1 cellular context compared by ENCODE assay signal in the genomic region with DNA sequence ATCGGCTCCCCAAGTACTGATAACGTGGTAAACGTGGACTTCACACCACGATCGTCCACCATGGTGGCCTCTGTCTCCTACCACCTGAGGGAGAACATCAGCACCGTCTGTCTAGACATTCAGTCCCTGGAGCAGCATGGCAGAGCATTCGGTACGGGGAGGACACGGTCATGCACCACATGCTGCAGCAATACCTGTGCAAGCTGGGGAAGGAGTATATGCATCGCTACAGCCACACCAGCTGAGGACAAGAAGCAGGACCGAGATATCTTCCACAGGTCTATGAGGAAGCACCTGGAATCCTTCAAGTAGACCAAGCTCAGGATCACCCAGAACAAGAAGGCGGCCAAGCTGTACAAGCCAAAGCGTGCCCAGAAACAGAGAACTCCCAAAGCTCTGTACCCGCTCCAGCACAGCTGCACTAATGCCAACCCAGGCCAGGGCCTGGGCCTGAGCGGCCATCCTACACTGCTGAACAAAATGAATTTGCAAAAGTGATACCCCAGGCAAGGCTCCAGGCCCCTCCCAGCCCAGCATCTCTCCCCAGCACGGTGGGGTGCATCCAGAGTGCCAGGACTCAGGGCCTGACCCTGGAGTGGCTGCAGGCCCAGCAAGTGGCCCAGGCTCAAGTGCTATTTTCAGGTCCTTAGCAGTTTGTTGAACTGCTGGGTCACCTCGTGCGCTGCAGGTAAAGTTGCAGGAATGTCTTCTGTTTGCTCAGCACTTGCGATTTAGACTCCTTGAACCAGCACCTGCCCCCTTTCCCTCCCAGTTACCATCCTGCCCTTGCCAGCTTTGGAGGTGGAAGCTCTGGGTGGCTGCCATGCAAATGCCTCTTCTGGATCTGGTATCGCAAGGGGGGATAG.
TF ChIP-seq lines count a peak whose summit lies in the region.

No MANE protein-coding gene starts in this region.

TF ChIP-seq in K562, 482 proteins besides CTCF, POLR2A, EP300 and RAD21 (continued from another document and continues in another):
- TF ChIP-seq, protein P1, sequence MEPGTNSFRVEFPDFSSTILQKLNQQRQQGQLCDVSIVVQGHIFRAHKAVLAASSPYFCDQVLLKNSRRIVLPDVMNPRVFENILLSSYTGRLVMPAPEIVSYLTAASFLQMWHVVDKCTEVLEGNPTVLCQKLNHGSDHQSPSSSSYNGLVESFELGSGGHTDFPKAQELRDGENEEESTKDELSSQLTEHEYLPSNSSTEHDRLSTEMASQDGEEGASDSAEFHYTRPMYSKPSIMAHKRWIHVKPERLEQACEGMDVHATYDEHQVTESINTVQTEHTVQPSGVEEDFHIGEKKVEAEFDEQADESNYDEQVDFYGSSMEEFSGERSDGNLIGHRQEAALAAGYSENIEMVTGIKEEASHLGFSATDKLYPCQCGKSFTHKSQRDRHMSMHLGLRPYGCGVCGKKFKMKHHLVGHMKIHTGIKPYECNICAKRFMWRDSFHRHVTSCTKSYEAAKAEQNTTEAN (CRISPR knock-in tag; IDR thresholded peaks at IDR 0.05): no peak
- TF ChIP-seq ZNF253 (CRISPR knock-in tag; conservative IDR thresholded peaks at IDR 0.05): 0 out of 2 replicates have a peak, but pooled peaks have one; percentile 68
- no peak for TF ChIP-seq ZNF143 (CRISPR knock-in tag; IDR thresholded peaks at IDR 0.05)
- no peak for TF ChIP-seq MAZ (CRISPR knock-in tag; conservative IDR thresholded peaks at IDR 0.05 in 1 of 2, IDR thresholded peaks at IDR 0.05 in 1 of 2)
- TF ChIP-seq L3MBTL2 (IDR thresholded peaks at IDR 0.05): no peak
- no peak for TF ChIP-seq BRD9 (IDR thresholded peaks at IDR 0.05; ENCODE audit: low read depth, partially characterized antibody)
- TF ChIP-seq POLR2G (IDR thresholded peaks at IDR 0.05; ENCODE audit: low read depth, low read length): peak; percentile 55
- 0 out of 2 replicates have a peak, but pooled peaks have one; percentile 66 for TF ChIP-seq NR2C2 (CRISPR knock-in tag; IDR thresholded peaks at IDR 0.05)
- no peak for TF ChIP-seq NR2C2 (tag; IDR thresholded peaks at IDR 0.05)
- no peak for TF ChIP-seq GATA2 (CRISPR knock-in tag; IDR thresholded peaks at IDR 0.05)
- TF ChIP-seq POLR3A (IDR thresholded peaks at IDR 0.05; ENCODE audit: borderline replicate concordance, extremely low read depth, insufficient read depth, insufficient read length): no peak
- TF ChIP-seq, protein P2, sequence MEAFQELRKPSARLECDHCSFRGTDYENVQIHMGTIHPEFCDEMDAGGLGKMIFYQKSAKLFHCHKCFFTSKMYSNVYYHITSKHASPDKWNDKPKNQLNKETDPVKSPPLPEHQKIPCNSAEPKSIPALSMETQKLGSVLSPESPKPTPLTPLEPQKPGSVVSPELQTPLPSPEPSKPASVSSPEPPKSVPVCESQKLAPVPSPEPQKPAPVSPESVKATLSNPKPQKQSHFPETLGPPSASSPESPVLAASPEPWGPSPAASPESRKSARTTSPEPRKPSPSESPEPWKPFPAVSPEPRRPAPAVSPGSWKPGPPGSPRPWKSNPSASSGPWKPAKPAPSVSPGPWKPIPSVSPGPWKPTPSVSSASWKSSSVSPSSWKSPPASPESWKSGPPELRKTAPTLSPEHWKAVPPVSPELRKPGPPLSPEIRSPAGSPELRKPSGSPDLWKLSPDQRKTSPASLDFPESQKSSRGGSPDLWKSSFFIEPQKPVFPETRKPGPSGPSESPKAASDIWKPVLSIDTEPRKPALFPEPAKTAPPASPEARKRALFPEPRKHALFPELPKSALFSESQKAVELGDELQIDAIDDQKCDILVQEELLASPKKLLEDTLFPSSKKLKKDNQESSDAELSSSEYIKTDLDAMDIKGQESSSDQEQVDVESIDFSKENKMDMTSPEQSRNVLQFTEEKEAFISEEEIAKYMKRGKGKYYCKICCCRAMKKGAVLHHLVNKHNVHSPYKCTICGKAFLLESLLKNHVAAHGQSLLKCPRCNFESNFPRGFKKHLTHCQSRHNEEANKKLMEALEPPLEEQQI (IDR thresholded peaks at IDR 0.05): no peak
- TF ChIP-seq, protein P3, sequence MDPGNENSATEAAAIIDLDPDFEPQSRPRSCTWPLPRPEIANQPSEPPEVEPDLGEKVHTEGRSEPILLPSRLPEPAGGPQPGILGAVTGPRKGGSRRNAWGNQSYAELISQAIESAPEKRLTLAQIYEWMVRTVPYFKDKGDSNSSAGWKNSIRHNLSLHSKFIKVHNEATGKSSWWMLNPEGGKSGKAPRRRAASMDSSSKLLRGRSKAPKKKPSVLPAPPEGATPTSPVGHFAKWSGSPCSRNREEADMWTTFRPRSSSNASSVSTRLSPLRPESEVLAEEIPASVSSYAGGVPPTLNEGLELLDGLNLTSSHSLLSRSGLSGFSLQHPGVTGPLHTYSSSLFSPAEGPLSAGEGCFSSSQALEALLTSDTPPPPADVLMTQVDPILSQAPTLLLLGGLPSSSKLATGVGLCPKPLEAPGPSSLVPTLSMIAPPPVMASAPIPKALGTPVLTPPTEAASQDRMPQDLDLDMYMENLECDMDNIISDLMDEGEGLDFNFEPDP (CRISPR knock-in tag; IDR thresholded peaks at IDR 0.05): no peak
- no peak for TF ChIP-seq ZNF431 (CRISPR knock-in tag; IDR thresholded peaks at IDR 0.05)
- TF ChIP-seq, protein P4, sequence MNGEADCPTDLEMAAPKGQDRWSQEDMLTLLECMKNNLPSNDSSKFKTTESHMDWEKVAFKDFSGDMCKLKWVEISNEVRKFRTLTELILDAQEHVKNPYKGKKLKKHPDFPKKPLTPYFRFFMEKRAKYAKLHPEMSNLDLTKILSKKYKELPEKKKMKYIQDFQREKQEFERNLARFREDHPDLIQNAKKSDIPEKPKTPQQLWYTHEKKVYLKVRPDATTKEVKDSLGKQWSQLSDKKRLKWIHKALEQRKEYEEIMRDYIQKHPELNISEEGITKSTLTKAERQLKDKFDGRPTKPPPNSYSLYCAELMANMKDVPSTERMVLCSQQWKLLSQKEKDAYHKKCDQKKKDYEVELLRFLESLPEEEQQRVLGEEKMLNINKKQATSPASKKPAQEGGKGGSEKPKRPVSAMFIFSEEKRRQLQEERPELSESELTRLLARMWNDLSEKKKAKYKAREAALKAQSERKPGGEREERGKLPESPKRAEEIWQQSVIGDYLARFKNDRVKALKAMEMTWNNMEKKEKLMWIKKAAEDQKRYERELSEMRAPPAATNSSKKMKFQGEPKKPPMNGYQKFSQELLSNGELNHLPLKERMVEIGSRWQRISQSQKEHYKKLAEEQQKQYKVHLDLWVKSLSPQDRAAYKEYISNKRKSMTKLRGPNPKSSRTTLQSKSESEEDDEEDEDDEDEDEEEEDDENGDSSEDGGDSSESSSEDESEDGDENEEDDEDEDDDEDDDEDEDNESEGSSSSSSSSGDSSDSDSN (IDR thresholded peaks at IDR 0.05; ENCODE audit: borderline replicate concordance in 1 of 2, low read depth in 2 of 2, low read length in 2 of 2): no peak
- no peak for TF ChIP-seq ZNF174 (CRISPR knock-in tag; IDR thresholded peaks at IDR 0.05)
- no peak for TF ChIP-seq IRF2 (CRISPR knock-in tag; IDR thresholded peaks at IDR 0.05)
- TF ChIP-seq, protein P5, sequence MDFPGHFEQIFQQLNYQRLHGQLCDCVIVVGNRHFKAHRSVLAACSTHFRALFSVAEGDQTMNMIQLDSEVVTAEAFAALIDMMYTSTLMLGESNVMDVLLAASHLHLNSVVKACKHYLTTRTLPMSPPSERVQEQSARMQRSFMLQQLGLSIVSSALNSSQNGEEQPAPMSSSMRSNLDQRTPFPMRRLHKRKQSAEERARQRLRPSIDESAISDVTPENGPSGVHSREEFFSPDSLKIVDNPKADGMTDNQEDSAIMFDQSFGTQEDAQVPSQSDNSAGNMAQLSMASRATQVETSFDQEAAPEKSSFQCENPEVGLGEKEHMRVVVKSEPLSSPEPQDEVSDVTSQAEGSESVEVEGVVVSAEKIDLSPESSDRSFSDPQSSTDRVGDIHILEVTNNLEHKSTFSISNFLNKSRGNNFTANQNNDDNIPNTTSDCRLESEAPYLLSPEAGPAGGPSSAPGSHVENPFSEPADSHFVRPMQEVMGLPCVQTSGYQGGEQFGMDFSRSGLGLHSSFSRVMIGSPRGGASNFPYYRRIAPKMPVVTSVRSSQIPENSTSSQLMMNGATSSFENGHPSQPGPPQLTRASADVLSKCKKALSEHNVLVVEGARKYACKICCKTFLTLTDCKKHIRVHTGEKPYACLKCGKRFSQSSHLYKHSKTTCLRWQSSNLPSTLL (IDR thresholded peaks at IDR 0.05): no peak
- TF ChIP-seq ZNF239 (CRISPR knock-in tag; IDR thresholded peaks at IDR 0.05): no peak
- no peak for TF ChIP-seq TAL1 (IDR thresholded peaks at IDR 0.05)
- TF ChIP-seq, protein P6, sequence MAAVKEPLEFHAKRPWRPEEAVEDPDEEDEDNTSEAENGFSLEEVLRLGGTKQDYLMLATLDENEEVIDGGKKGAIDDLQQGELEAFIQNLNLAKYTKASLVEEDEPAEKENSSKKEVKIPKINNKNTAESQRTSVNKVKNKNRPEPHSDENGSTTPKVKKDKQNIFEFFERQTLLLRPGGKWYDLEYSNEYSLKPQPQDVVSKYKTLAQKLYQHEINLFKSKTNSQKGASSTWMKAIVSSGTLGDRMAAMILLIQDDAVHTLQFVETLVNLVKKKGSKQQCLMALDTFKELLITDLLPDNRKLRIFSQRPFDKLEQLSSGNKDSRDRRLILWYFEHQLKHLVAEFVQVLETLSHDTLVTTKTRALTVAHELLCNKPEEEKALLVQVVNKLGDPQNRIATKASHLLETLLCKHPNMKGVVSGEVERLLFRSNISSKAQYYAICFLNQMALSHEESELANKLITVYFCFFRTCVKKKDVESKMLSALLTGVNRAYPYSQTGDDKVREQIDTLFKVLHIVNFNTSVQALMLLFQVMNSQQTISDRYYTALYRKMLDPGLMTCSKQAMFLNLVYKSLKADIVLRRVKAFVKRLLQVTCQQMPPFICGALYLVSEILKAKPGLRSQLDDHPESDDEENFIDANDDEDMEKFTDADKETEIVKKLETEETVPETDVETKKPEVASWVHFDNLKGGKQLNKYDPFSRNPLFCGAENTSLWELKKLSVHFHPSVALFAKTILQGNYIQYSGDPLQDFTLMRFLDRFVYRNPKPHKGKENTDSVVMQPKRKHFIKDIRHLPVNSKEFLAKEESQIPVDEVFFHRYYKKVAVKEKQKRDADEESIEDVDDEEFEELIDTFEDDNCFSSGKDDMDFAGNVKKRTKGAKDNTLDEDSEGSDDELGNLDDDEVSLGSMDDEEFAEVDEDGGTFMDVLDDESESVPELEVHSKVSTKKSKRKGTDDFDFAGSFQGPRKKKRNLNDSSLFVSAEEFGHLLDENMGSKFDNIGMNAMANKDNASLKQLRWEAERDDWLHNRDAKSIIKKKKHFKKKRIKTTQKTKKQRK (IDR thresholded peaks at IDR 0.05; ENCODE audit: borderline replicate concordance, low read depth, low read length): no peak
- no peak for TF ChIP-seq ZZZ3 (IDR thresholded peaks at IDR 0.05)
- TF ChIP-seq, protein P7, sequence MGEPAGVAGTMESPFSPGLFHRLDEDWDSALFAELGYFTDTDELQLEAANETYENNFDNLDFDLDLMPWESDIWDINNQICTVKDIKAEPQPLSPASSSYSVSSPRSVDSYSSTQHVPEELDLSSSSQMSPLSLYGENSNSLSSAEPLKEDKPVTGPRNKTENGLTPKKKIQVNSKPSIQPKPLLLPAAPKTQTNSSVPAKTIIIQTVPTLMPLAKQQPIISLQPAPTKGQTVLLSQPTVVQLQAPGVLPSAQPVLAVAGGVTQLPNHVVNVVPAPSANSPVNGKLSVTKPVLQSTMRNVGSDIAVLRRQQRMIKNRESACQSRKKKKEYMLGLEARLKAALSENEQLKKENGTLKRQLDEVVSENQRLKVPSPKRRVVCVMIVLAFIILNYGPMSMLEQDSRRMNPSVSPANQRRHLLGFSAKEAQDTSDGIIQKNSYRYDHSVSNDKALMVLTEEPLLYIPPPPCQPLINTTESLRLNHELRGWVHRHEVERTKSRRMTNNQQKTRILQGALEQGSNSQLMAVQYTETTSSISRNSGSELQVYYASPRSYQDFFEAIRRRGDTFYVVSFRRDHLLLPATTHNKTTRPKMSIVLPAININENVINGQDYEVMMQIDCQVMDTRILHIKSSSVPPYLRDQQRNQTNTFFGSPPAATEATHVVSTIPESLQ (CRISPR knock-in tag; IDR thresholded peaks at IDR 0.05): no peak
- TF ChIP-seq ZC3H8 (IDR thresholded peaks at IDR 0.05): no peak
- TF ChIP-seq SRF (CRISPR knock-in tag; IDR thresholded peaks at IDR 0.05): no peak
- TF ChIP-seq, protein P8, sequence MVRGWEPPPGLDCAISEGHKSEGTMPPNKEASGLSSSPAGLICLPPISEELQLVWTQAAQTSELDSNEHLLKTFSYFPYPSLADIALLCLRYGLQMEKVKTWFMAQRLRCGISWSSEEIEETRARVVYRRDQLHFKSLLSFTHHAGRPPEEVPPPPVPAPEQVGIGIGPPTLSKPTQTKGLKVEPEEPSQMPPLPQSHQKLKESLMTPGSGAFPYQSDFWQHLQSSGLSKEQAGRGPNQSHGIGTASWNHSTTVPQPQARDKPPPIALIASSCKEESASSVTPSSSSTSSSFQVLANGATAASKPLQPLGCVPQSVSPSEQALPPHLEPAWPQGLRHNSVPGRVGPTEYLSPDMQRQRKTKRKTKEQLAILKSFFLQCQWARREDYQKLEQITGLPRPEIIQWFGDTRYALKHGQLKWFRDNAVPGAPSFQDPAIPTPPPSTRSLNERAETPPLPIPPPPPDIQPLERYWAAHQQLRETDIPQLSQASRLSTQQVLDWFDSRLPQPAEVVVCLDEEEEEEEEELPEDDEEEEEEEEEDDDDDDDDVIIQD (CRISPR knock-in tag; IDR thresholded peaks at IDR 0.05): no peak
- no peak for TF ChIP-seq HDAC3 (IDR thresholded peaks at IDR 0.05; ENCODE audit: borderline replicate concordance, partially characterized antibody)
- TF ChIP-seq MCM5 (IDR thresholded peaks at IDR 0.05; ENCODE audit: low read depth): no peak
- TF ChIP-seq, protein P9, sequence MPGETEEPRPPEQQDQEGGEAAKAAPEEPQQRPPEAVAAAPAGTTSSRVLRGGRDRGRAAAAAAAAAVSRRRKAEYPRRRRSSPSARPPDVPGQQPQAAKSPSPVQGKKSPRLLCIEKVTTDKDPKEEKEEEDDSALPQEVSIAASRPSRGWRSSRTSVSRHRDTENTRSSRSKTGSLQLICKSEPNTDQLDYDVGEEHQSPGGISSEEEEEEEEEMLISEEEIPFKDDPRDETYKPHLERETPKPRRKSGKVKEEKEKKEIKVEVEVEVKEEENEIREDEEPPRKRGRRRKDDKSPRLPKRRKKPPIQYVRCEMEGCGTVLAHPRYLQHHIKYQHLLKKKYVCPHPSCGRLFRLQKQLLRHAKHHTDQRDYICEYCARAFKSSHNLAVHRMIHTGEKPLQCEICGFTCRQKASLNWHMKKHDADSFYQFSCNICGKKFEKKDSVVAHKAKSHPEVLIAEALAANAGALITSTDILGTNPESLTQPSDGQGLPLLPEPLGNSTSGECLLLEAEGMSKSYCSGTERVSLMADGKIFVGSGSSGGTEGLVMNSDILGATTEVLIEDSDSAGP (CRISPR knock-in tag; IDR thresholded peaks at IDR 0.05): peak; percentile 77
- TF ChIP-seq NEUROD1 (IDR thresholded peaks at IDR 0.05; ENCODE audit: borderline replicate concordance, low read depth, low read length, partially characterized antibody): no peak
- no peak for TF ChIP-seq SIN3B (IDR thresholded peaks at IDR 0.05; ENCODE audit: low read depth)
- no peak for TF ChIP-seq CXXC5 (CRISPR knock-in tag; IDR thresholded peaks at IDR 0.05)
- TF ChIP-seq PHB2 (IDR thresholded peaks at IDR 0.05; ENCODE audit: low read depth): no peak
- TF ChIP-seq U2AF2 (optimal IDR thresholded peaks at IDR 0.05; ENCODE audit: low read depth, low read length): no peak
- TF ChIP-seq, protein P10, sequence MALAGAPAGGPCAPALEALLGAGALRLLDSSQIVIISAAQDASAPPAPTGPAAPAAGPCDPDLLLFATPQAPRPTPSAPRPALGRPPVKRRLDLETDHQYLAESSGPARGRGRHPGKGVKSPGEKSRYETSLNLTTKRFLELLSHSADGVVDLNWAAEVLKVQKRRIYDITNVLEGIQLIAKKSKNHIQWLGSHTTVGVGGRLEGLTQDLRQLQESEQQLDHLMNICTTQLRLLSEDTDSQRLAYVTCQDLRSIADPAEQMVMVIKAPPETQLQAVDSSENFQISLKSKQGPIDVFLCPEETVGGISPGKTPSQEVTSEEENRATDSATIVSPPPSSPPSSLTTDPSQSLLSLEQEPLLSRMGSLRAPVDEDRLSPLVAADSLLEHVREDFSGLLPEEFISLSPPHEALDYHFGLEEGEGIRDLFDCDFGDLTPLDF (CRISPR knock-in tag; IDR thresholded peaks at IDR 0.05): no peak
- TF ChIP-seq ZNF175 (CRISPR knock-in tag; IDR thresholded peaks at IDR 0.05; ENCODE audit: low read depth): no peak
- no peak for TF ChIP-seq SLC30A9 (CRISPR knock-in tag; IDR thresholded peaks at IDR 0.05)
